ENCODE assay signal across 9 cellular contexts in genomic region chr1:12047120-12047876, GRCh38. TPM values are rescaled to one million over a fixed set of nuclear protein-coding genes. Genes with fewer than 3 reads are reported as not detected.
DNase-seq lines count a peak whose midpoint lies in the region; ATAC-seq and TF ChIP-seq lines count a peak whose summit lies in the region.
"Had no signal": no experiment of that assay in that cellular context is flagged by ENCODE, and none has a peak within 500 bp of the region (broad histone marks: within the 10 kb centered on the region; RNA-seq: fewer than 3 reads in every experiment).

No MANE protein-coding gene starts in this region.

- H3K36me3 Mint-ChIP-seq in activated CD4-positive, alpha-beta memory T cell treated with anti-CD3 and anti-CD28 coated beads, Interleukin-2, amount 10 ng/mL, durations not matched to agents 7 days and 5 days (ENCODE audit: low read depth), result no peaks in the 10 kb centered on the region

- TF ChIP-seq CTCF in stomach (IDR thresholded peaks at IDR 0.05), result no peak

- no peaks in the 10 kb centered on the region for H3K9me3 Mint-ChIP-seq in activated CD4-positive, alpha-beta memory T cell treated with anti-CD3 and anti-CD28 coated beads, Interleukin-2, amount 10 ng/mL, durations not matched to agents 7 days and 5 days

- intact Hi-C loops in stomach (cut with DNase I; ENCODE audit: low total_unique reads), result no loop called here

- POLR2A ChIA-PET in activated CD4-positive, alpha-beta memory T cell treated with anti-CD3 and anti-CD28 coated beads, Interleukin-2, amount 10 ng/mL, durations not matched to agents 7 days and 5 days (lab: Charles Lee), result interaction anchor here (0.6 to 9.6 kb wide), 9 partner anchors 7 to 138 kb away, joined by 3 to 124 read pairs (median 20); partner anchors contain the start of genes MIIP and TNFRSF8

- TF ChIP-seq POLR2A in stomach (IDR thresholded peaks at IDR 0.05), result no peak

- H3K4me3 ChIP-seq in stomach, result no peak overlapping the region

- H3K4me3 Mint-ChIP-seq in activated CD4-positive, alpha-beta memory T cell treated with anti-CD3 and anti-CD28 coated beads, Interleukin-2, amount 10 ng/mL, durations not matched to agents 7 days and 5 days, result no peak overlapping the region

- H3K27me3 Mint-ChIP-seq in activated CD4-positive, alpha-beta memory T cell treated with anti-CD3 and anti-CD28 coated beads, Interleukin-2, amount 10 ng/mL, durations not matched to agents 7 days and 5 days, result peaks cover 1% of the 10 kb centered on the region

- no peak for TF ChIP-seq EP300 in stomach (IDR thresholded peaks at IDR 0.05)

- DNase-seq in activated CD4-positive, alpha-beta memory T cell treated with anti-CD3 and anti-CD28 coated beads, Interleukin-2, amount 10 ng/mL, durations not matched to agents 7 days and 5 days, result peak; percentile 80
- peak; percentile 59 to 65 (median 64) for DNase-seq in stimulated activated CD4-positive, alpha-beta T cell treated with anti-CD3 and anti-CD28 coated beads, Interleukin-12 subunit alpha, Interleukin-12 subunit beta, amount 100 ng/mL, for 48 hours (ENCODE audit: low read depth in 2 of 3, low spot score in 1 of 3)
- no peak for DNase-seq in HuH-7 (ENCODE audit: low spot score)
- DNase-seq in stomach, result no peak
- DNase-seq in effector CD4-positive, alpha-beta T cell, result no peak
- DNase-seq in cerebellum (ENCODE audit: low spot score), result no peak

- ATAC-seq in GM18861 (IDR thresholded peaks at IDR 0.05; ENCODE audit: unreplicated experiment) (peak; percentile 27), HG02938 (IDR thresholded peaks at IDR 0.05; ENCODE audit: unreplicated experiment) (peak; percentile 38)

- no peaks in the 10 kb centered on the region for H3K36me3 ChIP-seq in stomach

- CTCF ChIA-PET in activated CD4-positive, alpha-beta memory T cell treated with anti-CD3 and anti-CD28 coated beads, Interleukin-2, amount 10 ng/mL, durations not matched to agents 7 days and 5 days (lab: Charles Lee), result interaction anchor here (0.6 to 1.8 kb wide), 8 partner anchors 10 to 77 kb away, joined by 3 to 12 read pairs (median 4); partner anchors contain the start of gene MIIP

- H3K27ac ChIP-seq in stomach, result no peak overlapping the region

- H3K4me1 Mint-ChIP-seq in activated CD4-positive, alpha-beta memory T cell treated with anti-CD3 and anti-CD28 coated beads, Interleukin-2, amount 10 ng/mL, durations not matched to agents 7 days and 5 days, result peaks cover 35% of the 10 kb centered on the region

- 53 to 63% (median 61%) methylated on average over 18 of the region's 18 CpGs for WGBS in stomach, 5 donors

- H3K9me3 ChIP-seq in stomach, result no peaks in the 10 kb centered on the region

- peaks cover 0 to 26% (median 0%) of the 10 kb centered on the region in 3 donors for H3K27me3 ChIP-seq in stomach

- H3K4me1 ChIP-seq in stomach, result peaks cover 0 to 18% (median 7%) of the 10 kb centered on the region in 4 donors

- no peak overlapping the region for H3K27ac Mint-ChIP-seq in activated CD4-positive, alpha-beta memory T cell treated with anti-CD3 and anti-CD28 coated beads, Interleukin-2, amount 10 ng/mL, durations not matched to agents 7 days and 5 days

RNA-seq across cellular contexts. Expression of gene TNFRSF8, which starts 15.8 kb away (rescaled TPM):
- total RNA-seq in activated CD4-positive, alpha-beta memory T cell treated with anti-CD3 and anti-CD28 coated beads, Interleukin-2, amount 10 ng/mL, durations not matched to agents 7 days and 5 days, result 10 to 100 TPM; 32.9 to 34.3 TPM
- total RNA-seq in stomach, result under 1 TPM in 3 of 5 donors, not detected in 2; 0.18 to 0.58 (median 0.45) TPM
- 1 to 10 TPM; 1.2 to 2.1 (median 1.5) TPM for polyA plus RNA-seq in stomach
- total RNA-seq in cerebellum, result 0.54 TPM
- total RNA-seq: temporal lobe had no signal

RNA-seq across cellular contexts. Expression of gene MIIP, which starts 28.0 kb away (rescaled TPM):
- 10 to 100 TPM; 98.3 to 98.6 TPM for total RNA-seq in activated CD4-positive, alpha-beta memory T cell treated with anti-CD3 and anti-CD28 coated beads, Interleukin-2, amount 10 ng/mL, durations not matched to agents 7 days and 5 days
- total RNA-seq in stomach (100 to 1,000 TPM in 1 of 5 donors, 10 to 100 TPM in 3, 1 to 10 TPM in 1; 1.8 to 107 (median 13.2) TPM), cerebellum (24.5 TPM)
- polyA plus RNA-seq in stomach, result 10 to 100 TPM; 22.1 to 32.7 (median 25.7) TPM

Comparison
In these comparisons a context has a peak if more than half of its experiments do, and no peak if none do; other contexts are left out.
1. DNase-seq: peak in activated CD4-positive, alpha-beta memory T cell treated with anti-CD3 and anti-CD28 coated beads, Interleukin-2, amount 10 ng/mL, durations not matched to agents 7 days and 5 days (single experiment) and stimulated activated CD4-positive, alpha-beta T cell treated with anti-CD3 and anti-CD28 coated beads, Interleukin-12 subunit alpha, Interleukin-12 subunit beta, amount 100 ng/mL, for 48 hours (3 of 3); none in HuH-7 (single experiment), stomach (single experiment), effector CD4-positive, alpha-beta T cell (single experiment) and cerebellum (single experiment).
2. RNA of gene TNFRSF8, which starts 15.8 kb away (total RNA-seq): 32.9 to 34.3 TPM in activated CD4-positive, alpha-beta memory T cell treated with anti-CD3 and anti-CD28 coated beads, Interleukin-2, amount 10 ng/mL, durations not matched to agents 7 days and 5 days; 0.54 TPM in cerebellum (single experiment) and 0.18 to 0.58 TPM in stomach; every median in the first group is over 10 times any median in the second.